Comparison of ENCODE assay signal across 1 cellular context in genomic region chr19:13104848-13105646, GRCh38.
TF ChIP-seq lines count a peak whose summit lies in the region.

No MANE protein-coding gene starts in this region.

TF ChIP-seq in SK-N-SH treated with all-trans-retinoic acid at 6 μM for 48 hours, 23 proteins besides CTCF, POLR2A, EP300 and RAD21 (continued from another document):
- TF ChIP-seq TSHZ2 (CRISPR knock-in tag; IDR thresholded peaks at IDR 0.05) (no peak), OSR1 (CRISPR knock-in tag; IDR thresholded peaks at IDR 0.05) (no peak), ZNF70 (CRISPR knock-in tag; IDR thresholded peaks at IDR 0.05) (no peak), CSDC2 (CRISPR knock-in tag; IDR thresholded peaks at IDR 0.05) (no peak), ZFP3 (CRISPR knock-in tag; IDR thresholded peaks at IDR 0.05) (no peak), POU6F1 (CRISPR knock-in tag; IDR thresholded peaks at IDR 0.05; ENCODE audit: borderline replicate concordance, low read depth) (no peak)
TF ChIP-seq in SK-N-SH treated with all-trans-retinoic acid at 6 μM for 48 hours: peak in this region for 0.
